In genomic region chr4:112236040-112236439, GRCh38 we compare ENCODE assay signal across 1 cellular context.
TF ChIP-seq lines count a peak whose summit lies in the region.

No MANE protein-coding gene starts in this region.

TF ChIP-seq in GM23338, 12 proteins besides CTCF, POLR2A, EP300 and RAD21 (continued from another document):
- TF ChIP-seq, protein P1, sequence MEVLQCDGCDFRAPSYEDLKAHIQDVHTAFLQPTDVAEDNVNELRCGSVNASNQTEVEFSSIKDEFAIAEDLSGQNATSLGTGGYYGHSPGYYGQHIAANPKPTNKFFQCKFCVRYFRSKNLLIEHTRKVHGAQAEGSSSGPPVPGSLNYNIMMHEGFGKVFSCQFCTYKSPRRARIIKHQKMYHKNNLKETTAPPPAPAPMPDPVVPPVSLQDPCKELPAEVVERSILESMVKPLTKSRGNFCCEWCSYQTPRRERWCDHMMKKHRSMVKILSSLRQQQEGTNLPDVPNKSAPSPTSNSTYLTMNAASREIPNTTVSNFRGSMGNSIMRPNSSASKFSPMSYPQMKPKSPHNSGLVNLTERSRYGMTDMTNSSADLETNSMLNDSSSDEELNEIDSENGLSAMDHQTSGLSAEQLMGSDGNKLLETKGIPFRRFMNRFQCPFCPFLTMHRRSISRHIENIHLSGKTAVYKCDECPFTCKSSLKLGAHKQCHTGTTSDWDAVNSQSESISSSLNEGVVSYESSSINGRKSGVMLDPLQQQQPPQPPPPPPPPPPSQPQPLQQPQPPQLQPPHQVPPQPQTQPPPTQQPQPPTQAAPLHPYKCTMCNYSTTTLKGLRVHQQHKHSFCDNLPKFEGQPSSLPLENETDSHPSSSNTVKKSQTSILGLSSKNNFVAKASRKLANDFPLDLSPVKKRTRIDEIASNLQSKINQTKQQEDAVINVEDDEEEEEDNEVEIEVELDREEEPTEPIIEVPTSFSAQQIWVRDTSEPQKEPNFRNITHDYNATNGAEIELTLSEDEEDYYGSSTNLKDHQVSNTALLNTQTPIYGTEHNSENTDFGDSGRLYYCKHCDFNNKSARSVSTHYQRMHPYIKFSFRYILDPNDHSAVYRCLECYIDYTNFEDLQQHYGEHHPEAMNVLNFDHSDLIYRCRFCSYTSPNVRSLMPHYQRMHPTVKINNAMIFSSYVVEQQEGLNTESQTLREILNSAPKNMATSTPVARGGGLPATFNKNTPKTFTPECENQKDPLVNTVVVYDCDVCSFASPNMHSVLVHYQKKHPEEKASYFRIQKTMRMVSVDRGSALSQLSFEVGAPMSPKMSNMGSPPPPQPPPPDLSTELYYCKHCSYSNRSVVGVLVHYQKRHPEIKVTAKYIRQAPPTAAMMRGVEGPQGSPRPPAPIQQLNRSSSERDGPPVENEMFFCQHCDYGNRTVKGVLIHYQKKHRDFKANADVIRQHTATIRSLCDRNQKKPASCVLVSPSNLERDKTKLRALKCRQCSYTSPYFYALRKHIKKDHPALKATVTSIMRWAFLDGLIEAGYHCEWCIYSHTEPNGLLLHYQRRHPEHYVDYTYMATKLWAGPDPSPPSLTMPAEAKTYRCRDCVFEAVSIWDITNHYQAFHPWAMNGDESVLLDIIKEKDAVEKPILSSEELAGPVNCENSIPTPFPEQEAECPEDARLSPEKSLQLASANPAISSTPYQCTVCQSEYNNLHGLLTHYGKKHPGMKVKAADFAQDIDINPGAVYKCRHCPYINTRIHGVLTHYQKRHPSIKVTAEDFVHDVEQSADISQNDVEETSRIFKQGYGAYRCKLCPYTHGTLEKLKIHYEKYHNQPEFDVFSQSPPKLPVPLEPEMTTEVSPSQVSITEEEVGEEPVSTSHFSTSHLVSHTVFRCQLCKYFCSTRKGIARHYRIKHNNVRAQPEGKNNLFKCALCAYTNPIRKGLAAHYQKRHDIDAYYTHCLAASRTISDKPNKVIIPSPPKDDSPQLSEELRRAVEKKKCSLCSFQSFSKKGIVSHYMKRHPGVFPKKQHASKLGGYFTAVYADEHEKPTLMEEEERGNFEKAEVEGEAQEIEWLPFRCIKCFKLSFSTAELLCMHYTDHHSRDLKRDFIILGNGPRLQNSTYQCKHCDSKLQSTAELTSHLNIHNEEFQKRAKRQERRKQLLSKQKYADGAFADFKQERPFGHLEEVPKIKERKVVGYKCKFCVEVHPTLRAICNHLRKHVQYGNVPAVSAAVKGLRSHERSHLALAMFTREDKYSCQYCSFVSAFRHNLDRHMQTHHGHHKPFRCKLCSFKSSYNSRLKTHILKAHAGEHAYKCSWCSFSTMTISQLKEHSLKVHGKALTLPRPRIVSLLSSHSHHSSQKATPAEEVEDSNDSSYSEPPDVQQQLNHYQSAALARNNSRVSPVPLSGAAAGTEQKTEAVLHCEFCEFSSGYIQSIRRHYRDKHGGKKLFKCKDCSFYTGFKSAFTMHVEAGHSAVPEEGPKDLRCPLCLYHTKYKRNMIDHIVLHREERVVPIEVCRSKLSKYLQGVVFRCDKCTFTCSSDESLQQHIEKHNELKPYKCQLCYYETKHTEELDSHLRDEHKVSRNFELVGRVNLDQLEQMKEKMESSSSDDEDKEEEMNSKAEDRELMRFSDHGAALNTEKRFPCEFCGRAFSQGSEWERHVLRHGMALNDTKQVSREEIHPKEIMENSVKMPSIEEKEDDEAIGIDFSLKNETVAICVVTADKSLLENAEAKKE (CRISPR knock-in tag; IDR thresholded peaks at IDR 0.05) = no peak
- TF ChIP-seq JUNB (IDR thresholded peaks at IDR 0.05; ENCODE audit: unreplicated experiment) = no peak
- TF ChIP-seq REST (IDR thresholded peaks at IDR 0.05; ENCODE audit: unreplicated experiment) = no peak
- TF ChIP-seq STAT1 (IDR thresholded peaks at IDR 0.05; ENCODE audit: unreplicated experiment) = no peak
- TF ChIP-seq EZH2 (IDR thresholded peaks at IDR 0.05; ENCODE audit: low read depth, unreplicated experiment) = no peak
- TF ChIP-seq ZNF114 (CRISPR knock-in tag; IDR thresholded peaks at IDR 0.05) = no peak
- no peak for TF ChIP-seq CREB1 (CRISPR knock-in tag; IDR thresholded peaks at IDR 0.05; ENCODE audit: low read depth)
- no peak for TF ChIP-seq ZNF331 (CRISPR knock-in tag; IDR thresholded peaks at IDR 0.05; ENCODE audit: low read depth)
- TF ChIP-seq, protein P2, sequence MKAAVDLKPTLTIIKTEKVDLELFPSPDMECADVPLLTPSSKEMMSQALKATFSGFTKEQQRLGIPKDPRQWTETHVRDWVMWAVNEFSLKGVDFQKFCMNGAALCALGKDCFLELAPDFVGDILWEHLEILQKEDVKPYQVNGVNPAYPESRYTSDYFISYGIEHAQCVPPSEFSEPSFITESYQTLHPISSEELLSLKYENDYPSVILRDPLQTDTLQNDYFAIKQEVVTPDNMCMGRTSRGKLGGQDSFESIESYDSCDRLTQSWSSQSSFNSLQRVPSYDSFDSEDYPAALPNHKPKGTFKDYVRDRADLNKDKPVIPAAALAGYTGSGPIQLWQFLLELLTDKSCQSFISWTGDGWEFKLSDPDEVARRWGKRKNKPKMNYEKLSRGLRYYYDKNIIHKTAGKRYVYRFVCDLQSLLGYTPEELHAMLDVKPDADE (IDR thresholded peaks at IDR 0.05) = no peak
